ENCODE assay signal across 19 cellular contexts in the genomic region with DNA sequence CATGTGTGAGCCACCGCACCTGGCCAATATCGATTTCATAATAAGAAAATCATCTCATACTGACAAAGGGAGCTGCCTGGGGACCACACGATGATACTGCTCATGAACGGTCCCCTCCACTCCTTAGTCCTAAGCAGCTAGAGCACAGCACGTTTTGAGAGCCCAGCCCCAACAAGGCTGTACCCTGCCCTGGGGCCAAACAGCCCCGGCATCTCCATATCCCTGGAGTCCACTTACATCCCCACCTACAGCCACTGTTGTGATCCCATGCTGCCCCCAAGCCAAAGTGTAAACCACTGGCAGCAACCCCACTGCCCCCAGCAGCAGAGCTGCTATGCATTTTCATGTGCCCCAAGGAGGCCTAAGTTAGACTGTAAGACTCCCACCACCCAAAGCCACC.
"Had no signal": no experiment of that assay in that cellular context is flagged by ENCODE, and none has a peak within 500 bp of the region (broad histone marks: within the 10 kb centered on the region; RNA-seq: fewer than 3 reads in every experiment).

No MANE protein-coding gene starts in this region.

- H3K27me3 ChIP-seq: adrenal gland, testis had no signal

- H3K27ac ChIP-seq: adrenal gland, prostate gland, skin epidermis, testis had no signal

- H3K4me3 ChIP-seq: adrenal gland, prostate gland, skin epidermis, testis had no signal

- DNase-seq: activated B cell treated with CpG ODN at 0.5 μM for 24 hours; activated CD4-positive, alpha-beta T cell treated with anti-CD3 and anti-CD28 coated beads for 48 hours; activated naive CD4-positive, alpha-beta T cell treated with anti-CD3 and anti-CD28 coated beads, Interleukin-2, amount 10 ng/mL, durations not matched to agents 7 days and 5 days; activated T-cell treated with anti-CD3 and anti-CD28 coated beads for 4 hours; adrenal gland; foreskin fibroblast; glutamatergic neuron; hypothalamus; nephron progenitor cell; right cardiac atrium; stimulated activated CD4-positive, alpha-beta T cell treated with anti-CD3 and anti-CD28 coated beads, Interleukin-15, amount 100 ng/mL, for 24 hours; stimulated activated CD4-positive, alpha-beta T cell treated with anti-CD3 and anti-CD28 coated beads, Interleukin-4, amount 100 ng/mL, for 1 hour; stimulated activated naive CD8-positive, alpha-beta T cell treated with anti-CD3 and anti-CD28 coated beads, Interleukin-15, amount 100 ng/mL, for 72 hours; testis had no signal

- H3K27ac Mint-ChIP-seq: activated B cell treated with CpG ODN at 0.5 μM for 24 hours; nephron progenitor cell; T-helper 1 cell treated with Interleukin-12 subunit alpha and Interleukin-12 subunit beta and Interleukin-4 antibody, amounts not matched to agents 30 μg/mL and 1 μg/mL, for 36 hours had no signal

- FAIRE-seq: colon, endothelial cell of umbilical vein had no signal

- H3K27me3 Mint-ChIP-seq: activated B cell treated with CpG ODN at 0.5 μM for 24 hours; activated naive CD4-positive, alpha-beta T cell treated with anti-CD3 and anti-CD28 coated beads, Interleukin-2, amount 10 ng/mL, durations not matched to agents 7 days and 5 days; stimulated activated naive CD8-positive, alpha-beta T cell treated with anti-CD3 and anti-CD28 coated beads, Interleukin-15, amount 100 ng/mL, for 72 hours had no signal

- H3K4me1 ChIP-seq: adrenal gland, prostate gland, testis had no signal

- ATAC-seq: stimulated activated naive CD8-positive, alpha-beta T cell treated with anti-CD3 and anti-CD28 coated beads, Interleukin-15, amount 100 ng/mL, for 72 hours had no signal

- H3K36me3 ChIP-seq: adrenal gland, prostate gland had no signal

- H3K4me3 Mint-ChIP-seq: activated B cell treated with CpG ODN at 0.5 μM for 24 hours; activated naive CD4-positive, alpha-beta T cell treated with anti-CD3 and anti-CD28 coated beads, Interleukin-2, amount 10 ng/mL, durations not matched to agents 7 days and 5 days; nephron progenitor cell; stimulated activated naive CD8-positive, alpha-beta T cell treated with anti-CD3 and anti-CD28 coated beads, Interleukin-15, amount 100 ng/mL, for 72 hours; T-helper 1 cell treated with Interleukin-12 subunit alpha and Interleukin-12 subunit beta and Interleukin-4 antibody, amounts not matched to agents 30 μg/mL and 1 μg/mL, for 36 hours had no signal
